In genomic region chr17:44069974-44070454, GRCh38 we compare ENCODE assay signal across 6 cellular contexts. TPM values are rescaled to one million over a fixed set of nuclear protein-coding genes. Genes with fewer than 3 reads are reported as not detected.
A peak's percentile ranks its signal among the peaks of the same experiment; 100 is the strongest.
DNase-seq lines count a peak whose midpoint lies in the region; ATAC-seq and TF ChIP-seq lines count a peak whose summit lies in the region.

No MANE protein-coding gene starts in this region.

- DNase-seq in activated T-cell treated with anti-CD3 and anti-CD28 coated beads, Interleukin-2, amount 50 U/mL, for 24 hours = no peak
- no peak for DNase-seq in activated T-cell treated with anti-CD3 and anti-CD28 coated beads, Interleukin-2, amount 50 U/mL, for 1 hour
- peak; percentile 34 to 35 for DNase-seq in activated T-cell treated with anti-CD3 and anti-CD28 coated beads, Interleukin-2, amount 50 U/mL, for 48 hours
- no peak for DNase-seq in lower lobe of right lung
- no peak for DNase-seq in middle frontal gyrus (ENCODE audit: extremely low spot score, low spot score)
- no peak for DNase-seq in cerebellar cortex (ENCODE audit: low spot score)

- H3K36me3 Mint-ChIP-seq in activated T-cell treated with anti-CD3 and anti-CD28 coated beads, Interleukin-2, amount 50 U/mL, for 24 hours (ENCODE audit: low read depth) = peaks cover 28% of the 10 kb centered on the region

- no peaks in the 10 kb centered on the region for H3K9me3 ChIP-seq in lower lobe of right lung

- H3K27ac ChIP-seq in lower lobe of right lung = peak overlapping the region; percentile 86

- peak overlapping the region; percentile 88 for H3K4me3 Mint-ChIP-seq in activated T-cell treated with anti-CD3 and anti-CD28 coated beads, Interleukin-2, amount 50 U/mL, for 24 hours

- no peaks in the 10 kb centered on the region for H3K27me3 ChIP-seq in lower lobe of right lung (ENCODE audit: low read depth)

- intact Hi-C loops in lower lobe of right lung (cut with DNase I) = no loop called here

- peaks cover 42% of the 10 kb centered on the region for H3K4me1 Mint-ChIP-seq in activated T-cell treated with anti-CD3 and anti-CD28 coated beads, Interleukin-2, amount 50 U/mL, for 24 hours (ENCODE audit: low read depth)

- H3K27ac Mint-ChIP-seq in activated T-cell treated with anti-CD3 and anti-CD28 coated beads, Interleukin-2, amount 50 U/mL, for 24 hours = peak overlapping the region; percentile 97

- peaks cover 41% of the 10 kb centered on the region for H3K4me1 ChIP-seq in lower lobe of right lung

- H3K36me3 ChIP-seq in lower lobe of right lung = peaks cover 16% of the 10 kb centered on the region

- no peak for TF ChIP-seq CTCF in lower lobe of right lung (IDR thresholded peaks at IDR 0.05)

- H3K4me3 ChIP-seq in lower lobe of right lung = peak overlapping the region; percentile 77

- H3K27me3 Mint-ChIP-seq in activated T-cell treated with anti-CD3 and anti-CD28 coated beads, Interleukin-2, amount 50 U/mL, for 24 hours = no peaks in the 10 kb centered on the region

- no peaks in the 10 kb centered on the region for H3K9me3 Mint-ChIP-seq in activated T-cell treated with anti-CD3 and anti-CD28 coated beads, Interleukin-2, amount 50 U/mL, for 24 hours

- no peak for ATAC-seq in lower lobe of right lung

RNA-seq across cellular contexts. Expression of gene G6PC3, which starts 0.5 kb away (rescaled TPM):
- total RNA-seq in lower lobe of right lung = 40.1 TPM

RNA-seq across cellular contexts. Expression of gene LSM12, which starts 3.5 kb away (rescaled TPM):
- total RNA-seq in lower lobe of right lung = 39.1 TPM

RNA-seq across cellular contexts. Expression of gene HDAC5, which starts 53.4 kb away (rescaled TPM):
- total RNA-seq in lower lobe of right lung = 59.2 TPM

RNA-seq across cellular contexts. Expression of gene TMEM101, which starts 55.3 kb away (rescaled TPM):
- total RNA-seq in lower lobe of right lung = 28.4 TPM

Comparison
In these comparisons a context has a peak if more than half of its experiments do, and no peak if none do; other contexts are left out.
1. DNase-seq: peak in activated T-cell treated with anti-CD3 and anti-CD28 coated beads, Interleukin-2, amount 50 U/mL, for 48 hours (2 of 2); none in activated T-cell treated with anti-CD3 and anti-CD28 coated beads, Interleukin-2, amount 50 U/mL, for 24 hours (single experiment), activated T-cell treated with anti-CD3 and anti-CD28 coated beads, Interleukin-2, amount 50 U/mL, for 1 hour (single experiment), lower lobe of right lung (single experiment), middle frontal gyrus (single experiment) and cerebellar cortex (single experiment).